In the genomic region with DNA sequence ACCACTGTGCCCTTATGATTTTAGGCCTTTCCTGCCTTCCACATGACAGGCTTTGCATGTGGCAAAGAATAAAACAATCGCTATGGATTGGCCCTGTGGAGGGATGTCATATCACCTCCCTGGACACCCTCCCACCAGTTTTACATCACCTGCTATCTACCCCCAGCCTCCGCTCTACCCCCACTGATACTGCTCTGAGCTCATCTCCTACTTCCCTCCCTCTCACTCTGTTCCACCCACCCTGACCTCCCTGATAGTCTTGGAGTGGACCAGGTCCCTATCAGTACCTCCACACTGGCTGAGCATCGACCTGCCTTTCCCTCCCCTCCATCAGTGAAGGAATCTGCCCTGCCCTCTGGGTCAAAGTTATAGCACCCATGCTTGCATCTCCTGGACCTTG, we compare ENCODE assay signal across 20 cellular contexts.
DNase-seq lines count a peak whose midpoint lies in the region; ATAC-seq and TF ChIP-seq lines count a peak whose summit lies in the region.
"Had no signal": no experiment of that assay in that cellular context is flagged by ENCODE, and none has a peak within 500 bp of the region (broad histone marks: within the 10 kb centered on the region; RNA-seq: fewer than 3 reads in every experiment).

No MANE protein-coding gene starts in this region.

- CTCF ChIA-PET in activated CD4-positive, alpha-beta T cell treated with anti-CD3 and anti-CD28 coated beads for 36 hours (lab: Charles Lee): no interaction called here

- H3K36me3 Mint-ChIP-seq in activated CD4-positive, alpha-beta T cell treated with anti-CD3 and anti-CD28 coated beads for 36 hours (ENCODE audit: low read depth): peaks cover 14% of the 10 kb centered on the region
- peaks cover 7% of the 10 kb centered on the region for H3K36me3 Mint-ChIP-seq in activated naive CD8-positive, alpha-beta T cell
- H3K36me3 Mint-ChIP-seq in natural killer cell treated with Interleukin-12 subunit alpha and Interleukin-12 subunit beta and Interleukin-15 and Interleukin-18, amount 100 ng/mL, for 72 hours: no peaks in the 10 kb centered on the region
- H3K36me3 Mint-ChIP-seq: IgD-negative memory B cell had no signal

- peak overlapping the region; percentile 31 for H3K27ac Mint-ChIP-seq in activated CD4-positive, alpha-beta T cell treated with anti-CD3 and anti-CD28 coated beads for 36 hours
- peak overlapping the region; percentile 99 for H3K27ac Mint-ChIP-seq in activated naive CD8-positive, alpha-beta T cell
- H3K27ac Mint-ChIP-seq in natural killer cell treated with Interleukin-12 subunit alpha and Interleukin-12 subunit beta and Interleukin-15 and Interleukin-18, amount 100 ng/mL, for 72 hours: peak overlapping the region; percentile 98

- no peaks in the 10 kb centered on the region for H3K27me3 ChIP-seq in brain microvascular endothelial cell (replicated peaks)
- H3K27me3 ChIP-seq: testis had no signal

- H3K27me3 Mint-ChIP-seq in activated CD4-positive, alpha-beta T cell treated with anti-CD3 and anti-CD28 coated beads for 36 hours: no peaks in the 10 kb centered on the region
- H3K27me3 Mint-ChIP-seq in activated naive CD8-positive, alpha-beta T cell: no peaks in the 10 kb centered on the region
- no peaks in the 10 kb centered on the region for H3K27me3 Mint-ChIP-seq in natural killer cell treated with Interleukin-12 subunit alpha and Interleukin-12 subunit beta and Interleukin-15 and Interleukin-18, amount 100 ng/mL, for 72 hours
- H3K27me3 Mint-ChIP-seq: IgD-negative memory B cell had no signal

- no peaks in the 10 kb centered on the region for H3K9me3 Mint-ChIP-seq in activated CD4-positive, alpha-beta T cell treated with anti-CD3 and anti-CD28 coated beads for 36 hours (ENCODE audit: low read depth)
- no peaks in the 10 kb centered on the region for H3K9me3 Mint-ChIP-seq in activated naive CD8-positive, alpha-beta T cell (ENCODE audit: low read depth)
- no peaks in the 10 kb centered on the region for H3K9me3 Mint-ChIP-seq in natural killer cell treated with Interleukin-12 subunit alpha and Interleukin-12 subunit beta and Interleukin-15 and Interleukin-18, amount 100 ng/mL, for 72 hours
- H3K9me3 Mint-ChIP-seq: IgD-negative memory B cell had no signal

- no peak overlapping the region for H3K27ac ChIP-seq in brain microvascular endothelial cell
- H3K27ac ChIP-seq: lower lobe of right lung, testis, VCaP had no signal

- no peak for TF ChIP-seq CTCF in brain microvascular endothelial cell (IDR thresholded peaks at IDR 0.05; ENCODE audit: low read depth, low read length, missing control alignments)

- peaks cover 78% of the 10 kb centered on the region for H3K4me1 Mint-ChIP-seq in activated CD4-positive, alpha-beta T cell treated with anti-CD3 and anti-CD28 coated beads for 36 hours
- H3K4me1 Mint-ChIP-seq in activated naive CD8-positive, alpha-beta T cell (ENCODE audit: low read depth): peaks cover 71% of the 10 kb centered on the region
- H3K4me1 Mint-ChIP-seq in natural killer cell treated with Interleukin-12 subunit alpha and Interleukin-12 subunit beta and Interleukin-15 and Interleukin-18, amount 100 ng/mL, for 72 hours (ENCODE audit: low read depth in 2 of 2): peaks cover 69 to 74% of the 10 kb centered on the region in 2 donors

- intact Hi-C loops in activated CD4-positive, alpha-beta T cell treated with anti-CD3 and anti-CD28 coated beads for 36 hours (cut with DNase I, micrococcal nuclease): loop anchor here in 1 of 2 experiments (5.0 kb wide), 1 partner anchor 108 kb away; no protein-coding TSS in a partner anchor

- no peak for DNase-seq in activated CD4-positive, alpha-beta T cell treated with anti-CD3 and anti-CD28 coated beads for 36 hours
- no peak for DNase-seq in activated CD4-positive, alpha-beta T cell treated with anti-CD3 and anti-CD28 coated beads for 1 hour
- DNase-seq in NCI-H226 (peak; percentile 20), NCI-H2107 treated with DMSO at 0.1 percent for 48 hours (lab: John Stamatoyannopoulos, UW; ENCODE audit: unreplicated experiment) (no peak), brain microvascular endothelial cell (no peak), SW480 (ENCODE audit: low spot score) (no peak)
- no peak for DNase-seq in natural killer cell treated with Interleukin-12 subunit alpha and Interleukin-12 subunit beta and Interleukin-15 and Interleukin-18, amount 100 ng/mL, for 72 hours (ENCODE audit: low spot score)
- DNase-seq: activated effector memory CD4-positive, alpha-beta T cell treated with anti-CD3 and anti-CD28 coated beads, Interleukin-2, amount 50 U/mL, for 16 hours; effector CD8-positive, alpha-beta T cell; hippocampal formation; lower lobe of right lung; NCI-H1417; NCI-H69; nucleus accumbens; stimulated activated CD4-positive, alpha-beta T cell treated with anti-CD3 and anti-CD28 coated beads, Interleukin-12 subunit alpha, Interleukin-12 subunit beta, amount 100 ng/mL, for 4 hours; testis had no signal

- no peak overlapping the region for H3K4me3 ChIP-seq in brain microvascular endothelial cell (ENCODE audit: low read depth, low read length)
- H3K4me3 ChIP-seq: lower lobe of right lung, testis had no signal

- POLR2A ChIA-PET in activated CD4-positive, alpha-beta T cell treated with anti-CD3 and anti-CD28 coated beads for 36 hours (lab: Charles Lee): no interaction called here

- no peak overlapping the region for H3K4me3 Mint-ChIP-seq in activated CD4-positive, alpha-beta T cell treated with anti-CD3 and anti-CD28 coated beads for 36 hours
- H3K4me3 Mint-ChIP-seq in activated naive CD8-positive, alpha-beta T cell: no peak overlapping the region
- H3K4me3 Mint-ChIP-seq in natural killer cell treated with Interleukin-12 subunit alpha and Interleukin-12 subunit beta and Interleukin-15 and Interleukin-18, amount 100 ng/mL, for 72 hours: peak overlapping the region; percentile 44

- no peak for ATAC-seq in activated CD4-positive, alpha-beta T cell treated with anti-CD3 and anti-CD28 coated beads for 36 hours
- no peak for ATAC-seq in natural killer cell treated with Interleukin-12 subunit alpha and Interleukin-12 subunit beta and Interleukin-15 and Interleukin-18, amount 100 ng/mL, for 72 hours
- ATAC-seq: lower lobe of right lung, Right ventricle myocardium inferior had no signal

- H3K36me3 ChIP-seq in brain microvascular endothelial cell (replicated peaks): no peaks in the 10 kb centered on the region
- H3K36me3 ChIP-seq: lower lobe of right lung had no signal

- in situ Hi-C loops in brain microvascular endothelial cell (cut with HindIII; ENCODE audit: low pct_ligation_motif_present, low sequenced_read_pairs): no loop called here

Comparison
In these comparisons a context has a peak if more than half of its experiments do, and no peak if none do; other contexts are left out.
1. H3K27ac Mint-ChIP-seq: peak in every context shown above with its lines; median percentile 99 in activated naive CD8-positive, alpha-beta T cell; 98 in natural killer cell treated with Interleukin-12 subunit alpha and Interleukin-12 subunit beta and Interleukin-15 and Interleukin-18, amount 100 ng/mL, for 72 hours; 31 in activated CD4-positive, alpha-beta T cell treated with anti-CD3 and anti-CD28 coated beads for 36 hours.